In the genomic region with DNA sequence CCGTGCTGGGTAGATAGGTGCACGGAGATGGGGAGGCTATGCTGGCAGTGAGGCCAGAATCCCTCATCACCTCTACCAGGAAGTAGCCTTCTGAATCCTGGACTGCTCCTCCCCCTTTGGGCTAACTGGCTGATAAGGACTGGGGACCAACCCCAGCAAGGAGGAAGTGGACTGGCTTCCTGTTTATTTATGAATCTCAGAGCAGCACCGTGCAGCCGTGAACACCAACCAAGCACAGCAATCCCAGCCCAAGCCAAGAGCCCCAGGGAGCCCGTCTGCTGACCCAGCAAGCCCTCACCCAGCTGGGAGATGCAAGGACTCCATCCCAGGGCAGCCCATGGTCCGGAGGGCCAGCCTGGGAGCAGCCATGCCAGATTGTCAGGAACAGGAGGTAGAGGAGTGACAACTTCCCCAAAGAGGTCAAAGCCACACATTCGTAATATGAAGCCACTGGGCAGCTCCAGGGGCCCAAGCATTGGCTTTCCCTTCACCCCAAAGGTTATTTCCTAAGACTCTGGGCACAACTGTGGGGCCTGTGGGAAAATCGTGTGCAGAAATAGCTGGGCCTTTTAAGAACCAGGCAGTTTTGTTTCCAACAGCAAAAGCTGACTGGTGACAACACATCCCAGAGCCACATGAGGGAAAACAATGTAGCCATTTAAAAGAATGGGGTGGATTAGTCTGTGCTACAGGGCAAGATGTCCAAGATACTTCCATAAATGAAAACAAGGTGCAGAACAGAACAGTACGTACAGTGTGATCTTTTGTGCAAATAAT, we compare ENCODE assay signal across 8 cellular contexts. TPM values are rescaled to one million over a fixed set of nuclear protein-coding genes. Genes with fewer than 3 reads are reported as not detected.
DNase-seq lines count a peak whose midpoint lies in the region; ATAC-seq and TF ChIP-seq lines count a peak whose summit lies in the region.

No MANE protein-coding gene starts in this region.

- no peaks in the 10 kb centered on the region for H3K36me3 ChIP-seq in testis (ENCODE audit: low read depth, missing control alignments)

- WGBS in testis, 2 donors: 66 to 71% methylated on average over 8 to 9 of the region's 9 CpGs

- H3K4me1 ChIP-seq in testis: peaks cover 17% of the 10 kb centered on the region

- TF ChIP-seq CTCF in GM20000 (IDR thresholded peaks at IDR 0.05; ENCODE audit: extremely low read depth, missing control alignments): no peak
- TF ChIP-seq CTCF in VCaP (conservative IDR thresholded peaks at IDR 0.05): no peak
- TF ChIP-seq CTCF in testis (IDR thresholded peaks at IDR 0.05): no peak

- no peaks in the 10 kb centered on the region for H3K27me3 ChIP-seq in testis

- ATAC-seq in HG02840 (IDR thresholded peaks at IDR 0.05; ENCODE audit: low FRiP score, unreplicated experiment) (no peak), HG02852 (IDR thresholded peaks at IDR 0.05; ENCODE audit: unreplicated experiment) (no peak)

- peak overlapping the region; percentile 38 for H3K27ac ChIP-seq in VCaP
- H3K27ac ChIP-seq in testis: peak overlapping the region; percentile 27 to 76

- no peaks in the 10 kb centered on the region for H3K9me3 ChIP-seq in testis

- H3K4me3 ChIP-seq in testis: no peak overlapping the region

- TF ChIP-seq POLR2A in testis (IDR thresholded peaks at IDR 0.05): no peak

- intact Hi-C loops in testis (cut with DNase I; ENCODE audit: low total_unique reads): no loop called here

- DNase-seq in AML-193 (lab: John Stamatoyannopoulos, UW): peak; percentile 81 to 82
- DNase-seq in GM20000 (ENCODE audit: low spot score): peak; percentile 49
- DNase-seq in inferior parietal cortex (ENCODE audit: extremely low spot score): peak; percentile 75
- DNase-seq in testis: peak; percentile 60
- DNase-seq in stimulated activated CD4-positive, alpha-beta T cell treated with anti-CD3 and anti-CD28 coated beads, Interleukin-2, amount 100 ng/mL, for 24 hours: no peak

RNA-seq across cellular contexts. Expression of a gene that starts 23.9 kb away (rescaled TPM):
- total RNA-seq in testis: 100 to 1,000 TPM in 1 of 2 donors, 10 to 100 TPM in 1; 69.1 to 103 TPM
- 95.1 TPM for polyA plus RNA-seq in testis (ENCODE audit: insufficient read depth, low read depth, low replicate concordance)

RNA-seq across cellular contexts. Expression of a gene that starts 28.7 kb away (rescaled TPM):
- total RNA-seq in testis: 10 to 100 TPM; 51.2 to 62.3 TPM
- polyA plus RNA-seq in testis (ENCODE audit: insufficient read depth, low read depth, low replicate concordance): 32.3 TPM

Comparison
In these comparisons a context has a peak if more than half of its experiments do, and no peak if none do; other contexts are left out.
1. DNase-seq: peak in AML-193 (2 of 2), GM20000 (single experiment), inferior parietal cortex (single experiment) and testis (single experiment); none in stimulated activated CD4-positive, alpha-beta T cell treated with anti-CD3 and anti-CD28 coated beads, Interleukin-2, amount 100 ng/mL, for 24 hours (0 of 2).